ENCODE assay signal across 1 cellular context in genomic region chr13:29923554-29924481, GRCh38.
TF ChIP-seq lines count a peak whose summit lies in the region.

No MANE protein-coding gene starts in this region.

TF ChIP-seq in K562, 482 proteins besides CTCF, POLR2A, EP300 and RAD21 (continued from another document and continues in another):
- 0 out of 2 replicates have a peak, but pooled peaks have one; percentile 18 for TF ChIP-seq JUN (IDR thresholded peaks at IDR 0.05; ENCODE audit: borderline replicate concordance, low read depth, low read length)
- no peak for TF ChIP-seq JUN (CRISPR knock-in tag; IDR thresholded peaks at IDR 0.05; ENCODE audit: borderline replicate concordance)
- TF ChIP-seq TSC22D4 (tag; IDR thresholded peaks at IDR 0.05), result no peak
- no peak for TF ChIP-seq YY1 (IDR thresholded peaks at IDR 0.05; ENCODE audit: borderline replicate concordance in 1 of 3, control insufficient read depth in 1 of 3, extremely low read depth in 1 of 3, insufficient read depth in 3 of 3, insufficient read length in 1 of 3, insufficient replicate concordance in 2 of 3, low read depth in 1 of 3, low read length in 2 of 3)
- TF ChIP-seq VEZF1 (CRISPR knock-in tag; IDR thresholded peaks at IDR 0.05), result 0 out of 2 replicates have a peak, but pooled peaks have one; percentile 16
- no peak for TF ChIP-seq YBX1 (IDR thresholded peaks at IDR 0.05)
- TF ChIP-seq RBFOX2 (IDR thresholded peaks at IDR 0.05; ENCODE audit: low read depth, low read length), result no peak
- no peak for TF ChIP-seq ZNF12 (CRISPR knock-in tag; IDR thresholded peaks at IDR 0.05)
- no peak for TF ChIP-seq SMAD2 (IDR thresholded peaks at IDR 0.05; ENCODE audit: low read depth, low read length)
- no peak for TF ChIP-seq ZZZ3 (IDR thresholded peaks at IDR 0.05)
- no peak for TF ChIP-seq GATAD2A (IDR thresholded peaks at IDR 0.05)
- no peak for TF ChIP-seq CBFA2T3 (IDR thresholded peaks at IDR 0.05)
- no peak for TF ChIP-seq RBM34 (IDR thresholded peaks at IDR 0.05; ENCODE audit: borderline replicate concordance, insufficient read depth, low read length)
- no peak for TF ChIP-seq ZBTB49 (CRISPR knock-in tag; IDR thresholded peaks at IDR 0.05; ENCODE audit: borderline replicate concordance)
- no peak for TF ChIP-seq EWSR1 (IDR thresholded peaks at IDR 0.05; ENCODE audit: borderline replicate concordance, low read depth, partially characterized antibody)
- no peak for TF ChIP-seq ZNF354B (CRISPR knock-in tag; IDR thresholded peaks at IDR 0.05)
- TF ChIP-seq, protein P1, sequence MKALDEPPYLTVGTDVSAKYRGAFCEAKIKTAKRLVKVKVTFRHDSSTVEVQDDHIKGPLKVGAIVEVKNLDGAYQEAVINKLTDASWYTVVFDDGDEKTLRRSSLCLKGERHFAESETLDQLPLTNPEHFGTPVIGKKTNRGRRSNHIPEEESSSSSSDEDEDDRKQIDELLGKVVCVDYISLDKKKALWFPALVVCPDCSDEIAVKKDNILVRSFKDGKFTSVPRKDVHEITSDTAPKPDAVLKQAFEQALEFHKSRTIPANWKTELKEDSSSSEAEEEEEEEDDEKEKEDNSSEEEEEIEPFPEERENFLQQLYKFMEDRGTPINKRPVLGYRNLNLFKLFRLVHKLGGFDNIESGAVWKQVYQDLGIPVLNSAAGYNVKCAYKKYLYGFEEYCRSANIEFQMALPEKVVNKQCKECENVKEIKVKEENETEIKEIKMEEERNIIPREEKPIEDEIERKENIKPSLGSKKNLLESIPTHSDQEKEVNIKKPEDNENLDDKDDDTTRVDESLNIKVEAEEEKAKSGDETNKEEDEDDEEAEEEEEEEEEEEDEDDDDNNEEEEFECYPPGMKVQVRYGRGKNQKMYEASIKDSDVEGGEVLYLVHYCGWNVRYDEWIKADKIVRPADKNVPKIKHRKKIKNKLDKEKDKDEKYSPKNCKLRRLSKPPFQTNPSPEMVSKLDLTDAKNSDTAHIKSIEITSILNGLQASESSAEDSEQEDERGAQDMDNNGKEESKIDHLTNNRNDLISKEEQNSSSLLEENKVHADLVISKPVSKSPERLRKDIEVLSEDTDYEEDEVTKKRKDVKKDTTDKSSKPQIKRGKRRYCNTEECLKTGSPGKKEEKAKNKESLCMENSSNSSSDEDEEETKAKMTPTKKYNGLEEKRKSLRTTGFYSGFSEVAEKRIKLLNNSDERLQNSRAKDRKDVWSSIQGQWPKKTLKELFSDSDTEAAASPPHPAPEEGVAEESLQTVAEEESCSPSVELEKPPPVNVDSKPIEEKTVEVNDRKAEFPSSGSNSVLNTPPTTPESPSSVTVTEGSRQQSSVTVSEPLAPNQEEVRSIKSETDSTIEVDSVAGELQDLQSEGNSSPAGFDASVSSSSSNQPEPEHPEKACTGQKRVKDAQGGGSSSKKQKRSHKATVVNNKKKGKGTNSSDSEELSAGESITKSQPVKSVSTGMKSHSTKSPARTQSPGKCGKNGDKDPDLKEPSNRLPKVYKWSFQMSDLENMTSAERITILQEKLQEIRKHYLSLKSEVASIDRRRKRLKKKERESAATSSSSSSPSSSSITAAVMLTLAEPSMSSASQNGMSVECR (CRISPR knock-in tag; IDR thresholded peaks at IDR 0.05), result no peak
- TF ChIP-seq ARID3A (IDR thresholded peaks at IDR 0.05; ENCODE audit: borderline replicate concordance, low read depth, low read length), result no peak
- TF ChIP-seq ZNF77 (CRISPR knock-in tag; IDR thresholded peaks at IDR 0.05), result no peak
- TF ChIP-seq ZNF589 (CRISPR knock-in tag; IDR thresholded peaks at IDR 0.05; ENCODE audit: low read depth), result no peak
- peak; percentile 52 to 69 for TF ChIP-seq MNT (conservative IDR thresholded peaks at IDR 0.05)
- no peak for TF ChIP-seq ZFPM2 (CRISPR knock-in tag; IDR thresholded peaks at IDR 0.05)
- TF ChIP-seq POLR2H (tag; IDR thresholded peaks at IDR 0.05; ENCODE audit: low read depth), result no peak
- no peak for TF ChIP-seq BCL6 (CRISPR knock-in tag; IDR thresholded peaks at IDR 0.05)
- no peak for TF ChIP-seq NELFE (IDR thresholded peaks at IDR 0.05; ENCODE audit: insufficient read depth, insufficient read length)
- no peak for TF ChIP-seq GABPB2 (CRISPR knock-in tag; conservative IDR thresholded peaks at IDR 0.05)
- TF ChIP-seq MCM2 (IDR thresholded peaks at IDR 0.05; ENCODE audit: low read depth), result no peak
- TF ChIP-seq ZC3H8 (IDR thresholded peaks at IDR 0.05), result no peak
- no peak for TF ChIP-seq NBN (IDR thresholded peaks at IDR 0.05; ENCODE audit: low read depth)
- no peak for TF ChIP-seq CHCHD3 (CRISPR knock-in tag; IDR thresholded peaks at IDR 0.05)
- TF ChIP-seq EHMT2 (IDR thresholded peaks at IDR 0.05), result no peak
- no peak for TF ChIP-seq XRCC4 (IDR thresholded peaks at IDR 0.05; ENCODE audit: extremely low read depth, insufficient read depth, insufficient read length)
- TF ChIP-seq TGIF2 (CRISPR knock-in tag; IDR thresholded peaks at IDR 0.05), result no peak
- TF ChIP-seq, protein P2, sequence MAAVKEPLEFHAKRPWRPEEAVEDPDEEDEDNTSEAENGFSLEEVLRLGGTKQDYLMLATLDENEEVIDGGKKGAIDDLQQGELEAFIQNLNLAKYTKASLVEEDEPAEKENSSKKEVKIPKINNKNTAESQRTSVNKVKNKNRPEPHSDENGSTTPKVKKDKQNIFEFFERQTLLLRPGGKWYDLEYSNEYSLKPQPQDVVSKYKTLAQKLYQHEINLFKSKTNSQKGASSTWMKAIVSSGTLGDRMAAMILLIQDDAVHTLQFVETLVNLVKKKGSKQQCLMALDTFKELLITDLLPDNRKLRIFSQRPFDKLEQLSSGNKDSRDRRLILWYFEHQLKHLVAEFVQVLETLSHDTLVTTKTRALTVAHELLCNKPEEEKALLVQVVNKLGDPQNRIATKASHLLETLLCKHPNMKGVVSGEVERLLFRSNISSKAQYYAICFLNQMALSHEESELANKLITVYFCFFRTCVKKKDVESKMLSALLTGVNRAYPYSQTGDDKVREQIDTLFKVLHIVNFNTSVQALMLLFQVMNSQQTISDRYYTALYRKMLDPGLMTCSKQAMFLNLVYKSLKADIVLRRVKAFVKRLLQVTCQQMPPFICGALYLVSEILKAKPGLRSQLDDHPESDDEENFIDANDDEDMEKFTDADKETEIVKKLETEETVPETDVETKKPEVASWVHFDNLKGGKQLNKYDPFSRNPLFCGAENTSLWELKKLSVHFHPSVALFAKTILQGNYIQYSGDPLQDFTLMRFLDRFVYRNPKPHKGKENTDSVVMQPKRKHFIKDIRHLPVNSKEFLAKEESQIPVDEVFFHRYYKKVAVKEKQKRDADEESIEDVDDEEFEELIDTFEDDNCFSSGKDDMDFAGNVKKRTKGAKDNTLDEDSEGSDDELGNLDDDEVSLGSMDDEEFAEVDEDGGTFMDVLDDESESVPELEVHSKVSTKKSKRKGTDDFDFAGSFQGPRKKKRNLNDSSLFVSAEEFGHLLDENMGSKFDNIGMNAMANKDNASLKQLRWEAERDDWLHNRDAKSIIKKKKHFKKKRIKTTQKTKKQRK (IDR thresholded peaks at IDR 0.05; ENCODE audit: borderline replicate concordance, low read depth, low read length), result no peak
- no peak for TF ChIP-seq OTX1 (CRISPR knock-in tag; IDR thresholded peaks at IDR 0.05)
- TF ChIP-seq RBM25 (IDR thresholded peaks at IDR 0.05; ENCODE audit: low read depth, low read length, severe bottlenecking), result no peak
- TF ChIP-seq ATF7 (IDR thresholded peaks at IDR 0.05), result peak; percentile 20; the same call in 1 of the 2 replicates
- TF ChIP-seq ZNF584 (CRISPR knock-in tag; IDR thresholded peaks at IDR 0.05; ENCODE audit: low read depth), result no peak
- no peak for TF ChIP-seq ZNF121 (CRISPR knock-in tag; conservative IDR thresholded peaks at IDR 0.05)
- TF ChIP-seq RBM17 (IDR thresholded peaks at IDR 0.05; ENCODE audit: borderline replicate concordance, low read depth, low read length), result no peak
- TF ChIP-seq ZBTB11 (CRISPR knock-in tag; IDR thresholded peaks at IDR 0.05), result no peak
- no peak for TF ChIP-seq ZBTB7A (IDR thresholded peaks at IDR 0.05; ENCODE audit: borderline replicate concordance, control insufficient read depth, low read depth, low read length)
- TF ChIP-seq CBX1 (IDR thresholded peaks at IDR 0.05; ENCODE audit: low read depth), result 0 out of 2 replicates have a peak, but pooled peaks have one; percentile 42
- no peak for TF ChIP-seq SMARCA4 (IDR thresholded peaks at IDR 0.05)
- TF ChIP-seq SP2 (IDR thresholded peaks at IDR 0.05; ENCODE audit: extremely low read depth, low read depth, low read length, poor library complexity, severe bottlenecking), result no peak
